9 cellular contexts compared by ENCODE assay signal in the genomic region with DNA sequence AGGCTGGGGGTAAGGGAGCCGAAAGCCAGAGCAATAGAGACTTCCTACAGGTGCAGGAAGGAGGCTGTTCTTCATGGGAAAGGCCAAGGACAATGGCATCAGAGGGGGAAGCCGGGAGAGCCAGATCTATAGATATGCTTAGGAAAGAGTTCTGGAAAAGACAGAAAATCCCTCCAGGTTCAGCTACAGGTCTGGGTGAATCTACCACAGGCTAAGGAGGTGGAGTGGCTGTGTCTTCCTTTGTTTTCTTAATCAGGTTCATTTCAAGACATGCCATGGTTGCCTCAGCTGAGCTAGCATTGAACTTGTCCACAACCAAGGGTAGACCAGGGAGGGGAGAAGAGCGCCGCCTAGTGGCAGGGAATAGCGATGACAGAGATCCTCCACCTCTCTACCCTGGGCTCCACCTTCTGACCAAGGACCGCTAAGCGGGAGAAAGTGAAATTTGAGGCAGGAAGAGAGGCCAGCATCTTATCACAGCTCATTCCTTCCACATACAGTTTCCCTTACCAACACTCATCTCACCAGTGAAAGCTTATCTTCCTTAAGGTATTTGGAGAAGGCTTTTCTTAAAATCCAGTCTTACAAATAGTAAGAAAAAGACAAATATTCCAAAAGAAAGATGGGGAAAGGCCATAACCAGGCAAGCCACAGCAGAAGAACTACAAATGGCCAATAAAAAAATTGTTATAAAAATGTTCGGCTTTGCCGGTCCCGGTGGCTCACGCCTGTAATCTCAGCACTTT.
A peak's percentile ranks its signal among the peaks of the same experiment; 100 is the strongest.
DNase-seq lines count a peak whose midpoint lies in the region; ATAC-seq, FAIRE-seq and TF ChIP-seq lines count a peak whose summit lies in the region.
"Had no signal": no experiment of that assay in that cellular context is flagged by ENCODE, and none has a peak within 500 bp of the region (broad histone marks: within the 10 kb centered on the region; RNA-seq: fewer than 3 reads in every experiment).

No MANE protein-coding gene starts in this region.

- H3K4me3 ChIP-seq in BJ (ENCODE audit: low read depth, low read length) (no peak overlapping the region), Karpas-422 (ENCODE audit: low read length) (no peak overlapping the region), H1 (ENCODE audit: extremely low read depth in 1 of 4, insufficient read depth in 2 of 4, low read depth in 3 of 4, low read length in 4 of 4) (no peak overlapping the region), neural progenitor cell (no peak overlapping the region)

- H4K5ac ChIP-seq in H1 (ENCODE audit: insufficient read length, low read depth, low read length), result no peak overlapping the region

- H3K4me3 Mint-ChIP-seq in T-helper 17 cell (no peak overlapping the region), neural progenitor cell (no peak overlapping the region)
- H3K4me3 Mint-ChIP-seq: IgD-negative memory B cell had no signal

- H3K36me3 ChIP-seq in BJ (ENCODE audit: control insufficient read depth, insufficient read depth, low read length) (no peaks in the 10 kb centered on the region), Karpas-422 (ENCODE audit: insufficient read depth, low read length) (no peaks in the 10 kb centered on the region), H1 (ENCODE audit: control insufficient read depth in 2 of 4, insufficient read depth in 4 of 4, low read length in 3 of 4) (no peaks in the 10 kb centered on the region), neural progenitor cell (no peaks in the 10 kb centered on the region)

- no peaks in the 10 kb centered on the region for H3K9me3 Mint-ChIP-seq in neural progenitor cell

- TF ChIP-seq CTCF in BJ (IDR thresholded peaks at IDR 0.05; ENCODE audit: insufficient read depth, low read depth, low read length), result peak; percentile 69
- peak; percentile 96 to 99 (median 98) for TF ChIP-seq CTCF in H1 (IDR thresholded peaks at IDR 0.05; ENCODE audit: control extremely low read depth in 1 of 3, insufficient read depth in 1 of 3, low read depth in 1 of 3, low read length in 3 of 3)
- peak; percentile 81 for TF ChIP-seq CTCF in neural progenitor cell (IDR thresholded peaks at IDR 0.05)

- H3K23ac ChIP-seq in H1 (ENCODE audit: insufficient read length), result no peak overlapping the region

- no peak overlapping the region for H2AFZ ChIP-seq in Karpas-422 (ENCODE audit: low read length)
- peak overlapping the region; percentile 35; the same call in 1 of the 2 replicates for H2AFZ ChIP-seq in H1 (ENCODE audit: low read length)
- no peak overlapping the region for H2AFZ ChIP-seq in neural progenitor cell (replicated peaks)

- DNase-seq in BJ (ENCODE audit: low read depth) (no peak), Karpas-422 (peak; percentile 85), T-helper 17 cell (peak in 2 of 3 donors; percentile 9 to 11), H1 (ENCODE audit: low read depth in 1 of 2, low spot score in 2 of 2) (peak; percentile 62 to 86), neural progenitor cell (ENCODE audit: low spot score) (peak; percentile 64), frontal cortex (ENCODE audit: low spot score in 2 of 2) (no peak)

- no peaks in the 10 kb centered on the region for H3K27me3 ChIP-seq in BJ (ENCODE audit: control insufficient read depth, insufficient read depth, low read length)
- no peaks in the 10 kb centered on the region for H3K27me3 ChIP-seq in Karpas-422 (ENCODE audit: low read length)
- H3K27me3 ChIP-seq in H1 (replicated peaks in 1 of 4; ENCODE audit: control insufficient read depth in 3 of 4, extremely low read depth in 1 of 4, insufficient read depth in 3 of 4, low read length in 3 of 4), result no peaks in the 10 kb centered on the region; a peak in 1 of 7 replicates
- H3K27me3 ChIP-seq in neural progenitor cell, result no peaks in the 10 kb centered on the region

- no peak overlapping the region for H2BK5ac ChIP-seq in H1 (ENCODE audit: low read depth, low read length)

- H4K8ac ChIP-seq in H1 (ENCODE audit: extremely low read depth, insufficient read depth, low read length), result no peak overlapping the region

- no peak overlapping the region for H4K91ac ChIP-seq in H1 (replicated peaks; ENCODE audit: insufficient read length, low read length)

- TF ChIP-seq POLR2A in H1 (IDR thresholded peaks at IDR 0.05; ENCODE audit: control extremely low read depth in 1 of 2, low read depth in 2 of 2, low read length in 2 of 2), result no peak

- no peak overlapping the region for H2BK15ac ChIP-seq in H1 (ENCODE audit: low read length)

- H3K36me3 Mint-ChIP-seq in T-helper 17 cell (ENCODE audit: low read depth) (peaks cover 2% of the 10 kb centered on the region), neural progenitor cell (no peaks in the 10 kb centered on the region)
- H3K36me3 Mint-ChIP-seq: IgD-negative memory B cell had no signal

- no peaks in the 10 kb centered on the region for H3F3A ChIP-seq in neural progenitor cell (ENCODE audit: low read depth)

- no peak overlapping the region for H2AK5ac ChIP-seq in H1 (ENCODE audit: low read depth, low read length)

- H3K4me1 ChIP-seq in Karpas-422 (ENCODE audit: low read length) (peaks cover 8% of the 10 kb centered on the region), H1 (replicated peaks in 1 of 4; ENCODE audit: control insufficient read depth in 3 of 4, insufficient read depth in 4 of 4, low read length in 3 of 4) (no peaks in the 10 kb centered on the region; a peak in 1 of 7 replicates), neural progenitor cell (no peaks in the 10 kb centered on the region)

- H3K18ac ChIP-seq in H1 (ENCODE audit: extremely low read depth, low read length), result no peak overlapping the region

- FAIRE-seq in H1 (lab: Jason Lieb, UNC), result peak; percentile 87
- FAIRE-seq in frontal cortex (lab: Jason Lieb, UNC), result no peak

- no peak overlapping the region for H3K4me2 ChIP-seq in Karpas-422 (ENCODE audit: low read depth, low read length, poor library complexity, severe bottlenecking)
- no peak overlapping the region for H3K4me2 ChIP-seq in H1 (ENCODE audit: insufficient read depth in 1 of 2, low read depth in 2 of 2, low read length in 2 of 2)
- no peak overlapping the region for H3K4me2 ChIP-seq in neural progenitor cell

- H4K20me1 ChIP-seq in Karpas-422 (ENCODE audit: insufficient read depth, low read depth, low read length) (no peaks in the 10 kb centered on the region), H1 (replicated peaks in 1 of 2; ENCODE audit: control insufficient read depth in 1 of 2, insufficient read depth in 2 of 2, low read length in 2 of 2) (no peaks in the 10 kb centered on the region), neural progenitor cell (ENCODE audit: low read depth) (no peaks in the 10 kb centered on the region)

- no peak overlapping the region for H3K56ac ChIP-seq in H1 (replicated peaks; ENCODE audit: insufficient read length, low read depth, low read length)

- peaks cover 28% of the 10 kb centered on the region for H3K27me3 Mint-ChIP-seq in T-helper 17 cell
- peaks cover 2% of the 10 kb centered on the region for H3K27me3 Mint-ChIP-seq in neural progenitor cell (ENCODE audit: insufficient read depth, low read depth)

- H3K9ac ChIP-seq in Karpas-422 (ENCODE audit: low read length) (no peak overlapping the region), H1 (replicated peaks in 1 of 4; ENCODE audit: extremely low read depth in 1 of 4, low read depth in 3 of 4, low read length in 3 of 4) (no peak overlapping the region), neural progenitor cell (no peak overlapping the region)

- H3K23me2 ChIP-seq in H1 (ENCODE audit: low read depth, low read length), result no peaks in the 10 kb centered on the region

- TF ChIP-seq RAD21 in H1 (IDR thresholded peaks at IDR 0.05 in 1 of 2, conservative IDR thresholded peaks at IDR 0.05 in 1 of 2; ENCODE audit: low read depth in 2 of 2, low read length in 2 of 2), result peak; percentile 90 to 91

- H3K27ac ChIP-seq in Karpas-422 (ENCODE audit: low read length), result no peak overlapping the region
- no peak overlapping the region for H3K27ac ChIP-seq in H1 (ENCODE audit: low read depth, low read length)
- H3K27ac ChIP-seq in neural progenitor cell, result no peak overlapping the region

- H3K27ac Mint-ChIP-seq in T-helper 17 cell (no peak overlapping the region), neural progenitor cell (no peak overlapping the region)
- H3K27ac Mint-ChIP-seq: IgD-negative memory B cell had no signal

- H2BK20ac ChIP-seq in H1 (ENCODE audit: low read length), result no peak overlapping the region

- CTCF ChIA-PET in BJ (lab: Yijun Ruan, JAX), result interaction anchor here (0.6 to 2.9 kb wide), 16 partner anchors 9 to 818 kb away, joined by 3 to 16 read pairs (median 4); a partner anchor contains a TSS
- CTCF ChIA-PET in H1 (lab: Charles Lee; ENCODE audit: partially characterized antibody), result interaction anchor here (0.7 to 7.6 kb wide), 40 partner anchors 10 to 424 kb away, joined by 3 to 110 read pairs (median 3); a partner anchor contains a TSS

- peak; percentile 46 for ATAC-seq in GM18867 (IDR thresholded peaks at IDR 0.05; ENCODE audit: unreplicated experiment)
- ATAC-seq in T-helper 17 cell, result peak; percentile 32
- ATAC-seq in HG03457 (IDR thresholded peaks at IDR 0.05; ENCODE audit: unreplicated experiment), result no peak

- H3K79me1 ChIP-seq in H1 (ENCODE audit: low read depth, low read length), result no peaks in the 10 kb centered on the region

- WGBS in H1 (ENCODE audit: extremely low coverage in 1 of 2, insufficient coverage in 1 of 2, insufficient read length in 1 of 2, insufficient replicate concordance in 2 of 2, low coverage in 1 of 2, low lambda C conversion rate in 2 of 2, missing lambda C conversion rate in 1 of 2), 2 experiments, result 59% methylated on average over 11 of the region's 11 CpGs; no CpG with 5 or more reads in 1 of the 2 experiments

- H3K4me1 Mint-ChIP-seq in T-helper 17 cell, result no peaks in the 10 kb centered on the region
- H3K4me1 Mint-ChIP-seq in neural progenitor cell, result no peaks in the 10 kb centered on the region
- H3K4me1 Mint-ChIP-seq: IgD-negative memory B cell had no signal

- H3K9me3 ChIP-seq in Karpas-422 (ENCODE audit: low read length) (no peaks in the 10 kb centered on the region), T-helper 17 cell (ENCODE audit: control insufficient read depth, low read length, poor library complexity, severe bottlenecking) (no peaks in the 10 kb centered on the region), H1 (ENCODE audit: insufficient read depth in 2 of 2, low read depth in 1 of 2, low read length in 1 of 2) (no peaks in the 10 kb centered on the region), neural progenitor cell (ENCODE audit: low read depth) (no peaks in the 10 kb centered on the region)

- POLR2A ChIA-PET in BJ (lab: Charles Lee) (interaction anchor here (0.6 kb wide), 1 partner anchor 314 kb away, joined by 6 read pairs; no protein-coding TSS in a partner anchor), H1 (lab: Charles Lee; ENCODE audit: partially characterized antibody) (interaction anchor here (0.7 kb wide), 1 partner anchor 75 kb away, joined by 3 read pairs; no protein-coding TSS in a partner anchor)

- H3K9me2 ChIP-seq in Karpas-422 (replicated peaks; ENCODE audit: insufficient read depth, low read length), result no peaks in the 10 kb centered on the region

- no peak overlapping the region for H3K4ac ChIP-seq in H1 (replicated peaks; ENCODE audit: insufficient read length, low read depth, low read length)

- TF ChIP-seq EP300 in H1 (IDR thresholded peaks at IDR 0.05; ENCODE audit: borderline replicate concordance in 1 of 2, low read depth in 2 of 2, low read length in 2 of 2), result no peak

- H2BK120ac ChIP-seq in H1 (replicated peaks; ENCODE audit: low read depth, low read length), result no peak overlapping the region

- no peak overlapping the region for H3K14ac ChIP-seq in H1 (ENCODE audit: insufficient read length)

- H3K79me2 ChIP-seq in Karpas-422 (ENCODE audit: low read length) (no peaks in the 10 kb centered on the region), H1 (ENCODE audit: control insufficient read depth in 1 of 2, insufficient read depth in 2 of 2, low read length in 2 of 2) (no peaks in the 10 kb centered on the region), neural progenitor cell (ENCODE audit: low read depth) (no peaks in the 10 kb centered on the region)

- no peak overlapping the region for H2BK12ac ChIP-seq in H1 (ENCODE audit: low read depth, low read length)

Comparison
In these comparisons a context has a peak if more than half of its experiments do, and no peak if none do; other contexts are left out.
1. DNase-seq: peak in Karpas-422 (single experiment), T-helper 17 cell (2 of 3), H1 (2 of 2) and neural progenitor cell (single experiment); none in BJ (single experiment) and frontal cortex (0 of 2).
2. Peak in every context shown above with its lines, with median percentiles within 50 percentile points of each other: CTCF ChIP-seq.